Comparison of ENCODE assay signal across 11 cellular contexts in genomic region chr7:142188846-142189245, GRCh38.
DNase-seq lines count a peak whose midpoint lies in the region; ATAC-seq, FAIRE-seq and TF ChIP-seq lines count a peak whose summit lies in the region.
"Had no signal": no experiment of that assay in that cellular context is flagged by ENCODE, and none has a peak within 500 bp of the region (broad histone marks: within the 10 kb centered on the region; RNA-seq: fewer than 3 reads in every experiment).

No MANE protein-coding gene starts in this region.

- no peak overlapping the region for H3K4me3 ChIP-seq in kidney (ENCODE audit: low read length in 2 of 2)
- H3K4me3 ChIP-seq: skin epidermis had no signal

- intact Hi-C loops in kidney (cut with DNase I), result no loop called here

- H3K27ac Mint-ChIP-seq in HFFc6, result no peak overlapping the region
- H3K27ac Mint-ChIP-seq: activated naive CD8-positive, alpha-beta T cell treated with anti-CD3 and anti-CD28 coated beads, Interleukin-2, amount 10 ng/mL, durations not matched to agents 7 days and 5 days had no signal

- H3K27ac ChIP-seq in kidney (ENCODE audit: low read depth in 2 of 2, low read length in 2 of 2), result no peak overlapping the region
- H3K27ac ChIP-seq: skin epidermis had no signal

- FAIRE-seq in kidney (lab: Jason Lieb, UNC), result no peak

- DNase-seq in AML-193 (lab: John Stamatoyannopoulos, UW) (peak; percentile 36 to 41), HFFc6 (no peak), SW480 (ENCODE audit: low spot score) (peak; percentile 15), kidney (no peak), iPS-NIHi7 (ENCODE audit: extremely low spot score) (no peak), NCI-H146 (lab: John Stamatoyannopoulos, UW) (no peak)
- no peak for DNase-seq in stimulated activated naive CD4-positive, alpha-beta T cell treated with Interleukin-2 at 50 U/mL for 16 hours (lab: John Stamatoyannopoulos, UW)
- DNase-seq: activated naive CD8-positive, alpha-beta T cell treated with anti-CD3 and anti-CD28 coated beads, Interleukin-2, amount 10 ng/mL, durations not matched to agents 7 days and 5 days; GF-D8 had no signal

- H3K9me3 Mint-ChIP-seq in HFFc6, result peaks cover 43% of the 10 kb centered on the region
- H3K9me3 Mint-ChIP-seq: activated naive CD8-positive, alpha-beta T cell treated with anti-CD3 and anti-CD28 coated beads, Interleukin-2, amount 10 ng/mL, durations not matched to agents 7 days and 5 days had no signal

- H3K4me3 Mint-ChIP-seq in HFFc6, result no peak overlapping the region
- H3K4me3 Mint-ChIP-seq: activated naive CD8-positive, alpha-beta T cell treated with anti-CD3 and anti-CD28 coated beads, Interleukin-2, amount 10 ng/mL, durations not matched to agents 7 days and 5 days had no signal

- no peaks in the 10 kb centered on the region for H3K4me1 Mint-ChIP-seq in HFFc6 (ENCODE audit: low read depth)

- H3K36me3 ChIP-seq in kidney (ENCODE audit: control insufficient read depth in 1 of 2, insufficient read depth in 2 of 2, low read length in 2 of 2), result no peaks in the 10 kb centered on the region

- no peaks in the 10 kb centered on the region for H3K9me3 ChIP-seq in kidney (ENCODE audit: control insufficient read depth in 1 of 2, low read length in 2 of 2)

- H3K36me3 Mint-ChIP-seq in HFFc6 (ENCODE audit: low read depth), result no peaks in the 10 kb centered on the region; the same call in 1 of the 2 replicates
- H3K36me3 Mint-ChIP-seq: activated naive CD8-positive, alpha-beta T cell treated with anti-CD3 and anti-CD28 coated beads, Interleukin-2, amount 10 ng/mL, durations not matched to agents 7 days and 5 days had no signal

- H3K9ac ChIP-seq in kidney (ENCODE audit: low read length in 2 of 2), result no peak overlapping the region

- no peak for ATAC-seq in GM19452 (IDR thresholded peaks at IDR 0.05; ENCODE audit: unreplicated experiment)

- H3K4me1 ChIP-seq in kidney (ENCODE audit: control insufficient read depth in 1 of 2, insufficient read depth in 1 of 2, low read depth in 1 of 2, low read length in 2 of 2), result no peaks in the 10 kb centered on the region

- H3K27me3 Mint-ChIP-seq in HFFc6 (ENCODE audit: insufficient read depth), result no peaks in the 10 kb centered on the region

- TF ChIP-seq CTCF in HFFc6 (IDR thresholded peaks at IDR 0.05) (peak; percentile 26; the same call in 1 of the 2 replicates), kidney (IDR thresholded peaks at IDR 0.05; ENCODE audit: borderline replicate concordance, extremely low read depth, insufficient read depth) (peak; percentile 10)

Comparison
In these comparisons a context has a peak if more than half of its experiments do, and no peak if none do; other contexts are left out.
1. DNase-seq: peak in AML-193 (2 of 2) and SW480 (single experiment); none in HFFc6 (single experiment), kidney (single experiment), iPS-NIHi7 (single experiment), stimulated activated naive CD4-positive, alpha-beta T cell treated with Interleukin-2 at 50 U/mL for 16 hours (single experiment) and NCI-H146 (single experiment).